ENCODE assay signal across 20 cellular contexts in genomic region chr21:32991299-32991850, GRCh38. TPM values are rescaled to one million over a fixed set of nuclear protein-coding genes. Genes with fewer than 3 reads are reported as not detected.
DNase-seq lines count a peak whose midpoint lies in the region; ATAC-seq, FAIRE-seq and TF ChIP-seq lines count a peak whose summit lies in the region.
"Had no signal": no experiment of that assay in that cellular context is flagged by ENCODE, and none has a peak within 500 bp of the region (broad histone marks: within the 10 kb centered on the region; RNA-seq: fewer than 3 reads in every experiment).

No MANE protein-coding gene starts in this region.

- H3K27ac ChIP-seq in H1 (ENCODE audit: low read depth, low read length), result no peak overlapping the region

- H3K14ac ChIP-seq in H1 (ENCODE audit: insufficient read length), result no peak overlapping the region

- no peak overlapping the region for H2BK5ac ChIP-seq in H1 (ENCODE audit: low read depth, low read length)

- H3K27me3 ChIP-seq in H1 (replicated peaks in 1 of 4; ENCODE audit: control insufficient read depth in 3 of 4, extremely low read depth in 1 of 4, insufficient read depth in 3 of 4, low read length in 3 of 4), result no peaks in the 10 kb centered on the region

- H3K23ac ChIP-seq in H1 (ENCODE audit: insufficient read length), result no peak overlapping the region

- H2BK20ac ChIP-seq in H1 (ENCODE audit: low read length), result no peak overlapping the region

- no peaks in the 10 kb centered on the region for H3K79me1 ChIP-seq in H1 (ENCODE audit: low read depth, low read length)

- no peak for TF ChIP-seq POLR2A in H1 (IDR thresholded peaks at IDR 0.05; ENCODE audit: control extremely low read depth in 1 of 2, low read depth in 2 of 2, low read length in 2 of 2)

- no peak overlapping the region for H3K4me3 ChIP-seq in H1 (ENCODE audit: extremely low read depth in 1 of 4, insufficient read depth in 2 of 4, low read depth in 3 of 4, low read length in 4 of 4)
- H3K4me3 ChIP-seq: GM12878, K562 had no signal

- no peaks in the 10 kb centered on the region for H3K79me2 ChIP-seq in H1 (ENCODE audit: control insufficient read depth in 1 of 2, insufficient read depth in 2 of 2, low read length in 2 of 2)

- H2BK15ac ChIP-seq in H1 (ENCODE audit: low read length), result no peak overlapping the region

- H3K23me2 ChIP-seq in H1 (ENCODE audit: low read depth, low read length), result no peaks in the 10 kb centered on the region

- no peak for TF ChIP-seq CTCF in H1 (IDR thresholded peaks at IDR 0.05; ENCODE audit: control extremely low read depth in 1 of 3, insufficient read depth in 1 of 3, low read depth in 1 of 3, low read length in 3 of 3)

- H3K18ac ChIP-seq in H1 (ENCODE audit: extremely low read depth, low read length), result no peak overlapping the region

- FAIRE-seq in H1 (lab: Jason Lieb, UNC), result peak; percentile 28
- FAIRE-seq: A204.1, GM12878, K562, RCC 7860 had no signal

- no peak for TF ChIP-seq EP300 in H1 (IDR thresholded peaks at IDR 0.05; ENCODE audit: borderline replicate concordance in 1 of 2, low read depth in 2 of 2, low read length in 2 of 2)

- H4K5ac ChIP-seq in H1 (ENCODE audit: insufficient read length, low read depth, low read length), result no peak overlapping the region

- no peak overlapping the region for H4K91ac ChIP-seq in H1 (replicated peaks; ENCODE audit: insufficient read length, low read length)

- CTCF ChIA-PET in H1 (lab: Charles Lee; ENCODE audit: partially characterized antibody), result interaction anchor here (0.6 to 2.4 kb wide), 8 partner anchors 9 to 543 kb away, joined by 3 to 18 read pairs (median 4); no protein-coding TSS in a partner anchor

- ATAC-seq in GM18520 (IDR thresholded peaks at IDR 0.05; ENCODE audit: unreplicated experiment) (no peak), GM18858 (IDR thresholded peaks at IDR 0.05; ENCODE audit: unreplicated experiment) (no peak)
- ATAC-seq: GM12878, K562, Right ventricle myocardium inferior had no signal

- H3K36me3 ChIP-seq in H1 (ENCODE audit: control insufficient read depth in 2 of 4, insufficient read depth in 4 of 4, low read length in 3 of 4), result no peaks in the 10 kb centered on the region
- H3K36me3 ChIP-seq: BE2C had no signal

- H4K8ac ChIP-seq in H1 (ENCODE audit: extremely low read depth, insufficient read depth, low read length), result no peak overlapping the region

- no peak for TF ChIP-seq RAD21 in H1 (IDR thresholded peaks at IDR 0.05 in 1 of 2, conservative IDR thresholded peaks at IDR 0.05 in 1 of 2; ENCODE audit: low read depth in 2 of 2, low read length in 2 of 2)

- no peaks in the 10 kb centered on the region for H3K9me3 ChIP-seq in H1 (ENCODE audit: insufficient read depth in 2 of 2, low read depth in 1 of 2, low read length in 1 of 2)
- H3K9me3 ChIP-seq: BE2C had no signal

- H3K9ac ChIP-seq in H1 (replicated peaks in 1 of 4; ENCODE audit: extremely low read depth in 1 of 4, low read depth in 3 of 4, low read length in 3 of 4), result no peak overlapping the region

- no peak overlapping the region for H2BK12ac ChIP-seq in H1 (ENCODE audit: low read depth, low read length)

- H3K56ac ChIP-seq in H1 (replicated peaks; ENCODE audit: insufficient read length, low read depth, low read length), result no peak overlapping the region

- POLR2A ChIA-PET in H1 (lab: Charles Lee; ENCODE audit: partially characterized antibody), result no interaction called here

- H2BK120ac ChIP-seq in H1 (replicated peaks; ENCODE audit: low read depth, low read length), result no peak overlapping the region

- WGBS in H1 (ENCODE audit: extremely low coverage in 1 of 2, insufficient coverage in 1 of 2, insufficient read length in 1 of 2, insufficient replicate concordance in 2 of 2, low coverage in 1 of 2, low lambda C conversion rate in 2 of 2, missing lambda C conversion rate in 1 of 2), 2 experiments, result 73% methylated on average over 8 of the region's 8 CpGs; no CpG with 5 or more reads in 1 of the 2 experiments

- H3K4ac ChIP-seq in H1 (replicated peaks; ENCODE audit: insufficient read length, low read depth, low read length), result no peak overlapping the region

- no peak overlapping the region for H3K4me2 ChIP-seq in H1 (ENCODE audit: insufficient read depth in 1 of 2, low read depth in 2 of 2, low read length in 2 of 2)

- H2AK5ac ChIP-seq in H1 (ENCODE audit: low read depth, low read length), result no peak overlapping the region

- H2AFZ ChIP-seq in H1 (ENCODE audit: low read length), result no peak overlapping the region

- DNase-seq in NCI-H748 (lab: John Stamatoyannopoulos, UW; ENCODE audit: unreplicated experiment), result peak; percentile 52
- no peak for DNase-seq in NCI-H748 treated with DMSO at 0.1 percent for 48 hours (lab: John Stamatoyannopoulos, UW)
- peak; percentile 39 for DNase-seq in NCI-H1105 treated with DMSO at 0.1 percent for 48 hours (lab: John Stamatoyannopoulos, UW)
- no peak for DNase-seq in H1 (ENCODE audit: low read depth in 1 of 2, low spot score in 2 of 2)
- peak; percentile 79 for DNase-seq in retina
- DNase-seq in UCSD-AML1 (lab: John Stamatoyannopoulos, UW; ENCODE audit: unreplicated experiment), result no peak
- DNase-seq: BE2C; CD4-positive, CD25-positive, alpha-beta regulatory T cell; GF-D8; GOT3; NCI-H2029; NCI-H510A treated with DMSO at 0.1 percent for 48 hours had no signal

- H3K4me1 ChIP-seq in H1 (replicated peaks in 1 of 4; ENCODE audit: control insufficient read depth in 3 of 4, insufficient read depth in 4 of 4, low read length in 3 of 4), result peaks cover 0 to 3% (median 1%) of the 10 kb centered on the region in 4 experiments; a peak in 2 of 7 replicates
- H3K4me1 ChIP-seq: BE2C had no signal

- H4K20me1 ChIP-seq in H1 (replicated peaks in 1 of 2; ENCODE audit: control insufficient read depth in 1 of 2, insufficient read depth in 2 of 2, low read length in 2 of 2), result no peaks in the 10 kb centered on the region

TF ChIP-seq in H1, 55 proteins besides CTCF, POLR2A, EP300 and RAD21:
- TF ChIP-seq TCF12 (IDR thresholded peaks at IDR 0.05; ENCODE audit: low read depth, low read length) (no peak), MAX (IDR thresholded peaks at IDR 0.05) (no peak), KDM5A (IDR thresholded peaks at IDR 0.05; ENCODE audit: low read length) (no peak), SP1 (IDR thresholded peaks at IDR 0.05; ENCODE audit: low read depth, low read length) (no peak), RXRA (IDR thresholded peaks at IDR 0.05; ENCODE audit: insufficient read depth, low read depth, low read length) (no peak), USF2 (IDR thresholded peaks at IDR 0.05; ENCODE audit: low read length) (no peak)

RNA-seq across cellular contexts. Expression of gene OLIG2, which starts 34.4 kb away (rescaled TPM):
- total RNA-seq in H1 (2021; fragmentation: NEBNext Ultra II Directional; extraction: Animal tissue kit (Norgen Biotek cat#: 25700)), result 0.11 TPM in 1 of 2 replicates, not detected in the other
- polyA plus RNA-seq in H1 (2011; rRNA removed), result 0.79 and 0.93 TPM in 2 replicates
- 0.81 TPM for polyA plus RNA-seq in H1 (2011; cell fraction: cytosol; rRNA removed)
- polyA plus RNA-seq in H1 (2011; cell fraction: nucleus; rRNA removed), result 0.68 TPM
- 0.57 to 1.3 TPM (median 0.75 TPM) in 4 replicates for polyA plus RNA-seq in H1 (2012, experiment 1 of 2)
- polyA plus RNA-seq in H1 (2012, experiment 2 of 2), result 0.79 TPM
- polyA plus RNA-seq in H1 (2013, experiment 1 of 2), result 1.0 TPM
- polyA plus RNA-seq in H1 (2013, experiment 2 of 2), result 0.99 TPM
- 0.20 and 0.35 TPM in 2 replicates for polyA minus RNA-seq in H1 (2011; rRNA and poly(A)+ RNA removed)
- polyA minus RNA-seq in H1 (2011; cell fraction: cytosol; rRNA and poly(A)+ RNA removed), result 1.8 TPM
- 1.2 TPM for polyA minus RNA-seq in H1 (2011; cell fraction: nucleus; rRNA and poly(A)+ RNA removed)
- total RNA-seq: CD4-positive, CD25-positive, alpha-beta regulatory T cell; GM12878; K562; OCI-LY7; Right ventricle myocardium inferior had no signal
- polyA plus RNA-seq: CD4-positive, CD25-positive, alpha-beta regulatory T cell; GM12878; K562 had no signal

Comparison
In these comparisons a context has a peak if more than half of its experiments do, and no peak if none do; other contexts are left out.
1. DNase-seq: peak in NCI-H748 (single experiment), NCI-H1105 treated with DMSO at 0.1 percent for 48 hours (single experiment) and retina (single experiment); none in NCI-H748 treated with DMSO at 0.1 percent for 48 hours (single experiment), H1 (0 of 2) and UCSD-AML1 (single experiment).